ENCODE assay signal across 8 cellular contexts in genomic region chr13:75482070-75482819, GRCh38. TPM values are rescaled to one million over a fixed set of nuclear protein-coding genes. Genes with fewer than 3 reads are reported as not detected.
A peak's percentile ranks its signal among the peaks of the same experiment; 100 is the strongest.
DNase-seq lines count a peak whose midpoint lies in the region; ATAC-seq and TF ChIP-seq lines count a peak whose summit lies in the region.

Gene TBC1D4 (minus strand): TSS chr13:75482169. CDS start chr13:75481767, 402 bp downstream.

- H3K27ac Mint-ChIP-seq in naive B cell = peak within 1 kb of the TSS in 4 of 6 donors; percentile 57 to 88 (median 74)

- DNase-seq in HuH-7.5 (ENCODE audit: low spot score) = peak; percentile 64
- peak; percentile 89 for DNase-seq in PC-9
- DNase-seq in activated T-helper 1 cell treated with anti-CD3 and anti-CD28 coated beads, Interleukin-2, amount 50 U/mL, for 16 hours (ENCODE audit: low read depth in 1 of 2, low spot score in 1 of 2) = peak; percentile 4
- peak; percentile 89 for DNase-seq in fibroblast of peridontal ligament (ENCODE audit: extremely low read depth)
- DNase-seq in naive B cell = peak; percentile 64

- H3F3A ChIP-seq in DOHH2 (ENCODE audit: control insufficient read depth, insufficient read depth) (peaks cover 3% of the 10 kb centered on the region; the same call in 1 of the 2 replicates), PC-9 (ENCODE audit: insufficient read depth, low read depth) (peaks cover 32% of the 10 kb centered on the region)

- POLR2A ChIA-PET in PC-9 (lab: Charles Lee; ENCODE audit: unreplicated experiment) = interaction anchor here (0.6 to 0.7 kb wide), 4 partner anchors 45 to 939 kb away, joined by 3 to 6 read pairs (median 4); no protein-coding TSS in a partner anchor

- H3K27ac ChIP-seq in DOHH2 (ENCODE audit: low read depth, low read length) (peak within 1 kb of the TSS; percentile 85), PC-9 (peak within 1 kb of the TSS; percentile 86)

- H3K4me2 ChIP-seq in DOHH2 (ENCODE audit: low read length) (peak within 1 kb of the TSS; percentile 62), PC-9 (peak within 1 kb of the TSS; percentile 98)

- TF ChIP-seq CTCF in DOHH2 (IDR thresholded peaks at IDR 0.05; ENCODE audit: low read depth, low read length, poor library complexity, severe bottlenecking) (peak; percentile 82), PC-9 (conservative IDR thresholded peaks at IDR 0.05) (peak; percentile 86), subcutaneous adipose tissue (IDR thresholded peaks at IDR 0.05; ENCODE audit: low read depth) (no peak)

- CTCF ChIA-PET in PC-9 (lab: Charles Lee) = interaction anchor here (0.6 to 1.2 kb wide), 5 partner anchors 9 to 136 kb away, joined by 3 to 13 read pairs (median 3); partner anchors contain the start of gene UCHL3

- peak; percentile 82 for ATAC-seq in GM21576 (IDR thresholded peaks at IDR 0.05; ENCODE audit: unreplicated experiment)
- peak; percentile 85 for ATAC-seq in naive B cell (ENCODE audit: low read depth in 2 of 2)

- peaks cover 0 to 8% of the 10 kb centered on the region in 2 donors for H3K36me3 Mint-ChIP-seq in naive B cell

- H3K4me1 Mint-ChIP-seq in naive B cell = peaks cover 14 to 17% (median 15%) of the 10 kb centered on the region in 3 donors

- H3K36me3 ChIP-seq in DOHH2 (ENCODE audit: control insufficient read depth, low read length) = peaks cover 39% of the 10 kb centered on the region
- no peaks in the 10 kb centered on the region for H3K36me3 ChIP-seq in PC-9 (ENCODE audit: low read depth)

- H3K27me3 Mint-ChIP-seq in naive B cell = peaks cover 38 to 56% (median 42%) of the 10 kb centered on the region in 3 donors

- peaks cover 26% of the 10 kb centered on the region for H4K20me1 ChIP-seq in DOHH2 (ENCODE audit: control insufficient read depth, insufficient read depth, low read depth, low read length)
- H4K20me1 ChIP-seq in PC-9 (ENCODE audit: insufficient read depth) = no peaks in the 10 kb centered on the region; the same call in 1 of the 2 replicates

- peaks cover 0 to 2% (median 0%) of the 10 kb centered on the region in 7 donors for H3K9me3 Mint-ChIP-seq in naive B cell

- H3K4me1 ChIP-seq in DOHH2 (ENCODE audit: control insufficient read depth, low read length) (peaks cover 35% of the 10 kb centered on the region), PC-9 (replicated peaks; ENCODE audit: insufficient read depth) (peaks cover 43% of the 10 kb centered on the region)

- H2AFZ ChIP-seq in PC-9 = peak within 1 kb of the TSS; percentile 96

- H3K79me2 ChIP-seq in DOHH2 (ENCODE audit: control insufficient read depth, low read length) (peaks cover 57% of the 10 kb centered on the region), PC-9 (ENCODE audit: low read depth) (peaks cover 30% of the 10 kb centered on the region)

- H3K27me3 ChIP-seq in DOHH2 (ENCODE audit: control insufficient read depth, low read length) = no peaks in the 10 kb centered on the region
- H3K27me3 ChIP-seq in PC-9 (ENCODE audit: insufficient read depth, low read depth) = no peaks in the 10 kb centered on the region

- peak within 1 kb of the TSS; percentile 90 for H3K4me3 ChIP-seq in DOHH2 (ENCODE audit: low read length)
- peak within 1 kb of the TSS; percentile 64 for H3K4me3 ChIP-seq in PC-9

- H3K4me3 Mint-ChIP-seq in naive B cell = peak within 1 kb of the TSS; percentile 88 to 100 (median 100)

- no peaks in the 10 kb centered on the region for H3K9me2 ChIP-seq in DOHH2 (replicated peaks; ENCODE audit: control insufficient read depth, low read length)
- H3K9me2 ChIP-seq in PC-9 (ENCODE audit: insufficient read depth) = no peaks in the 10 kb centered on the region; the same call in 1 of the 2 replicates

- intact Hi-C loops in PC-9 (cut with micrococcal nuclease; ENCODE audit: unreplicated experiment) = loop anchor here (1.0 to 5.0 kb wide), 5 partner anchors 55 to 155 kb away; partner anchors contain the start of genes COMMD6, LMO7 and UCHL3

- no TSS peak for BruUV-seq in PC-9 (replicated peaks; lab: Mats Ljungman, UMichigan)

- no peaks in the 10 kb centered on the region for H3K9me3 ChIP-seq in DOHH2 (ENCODE audit: control insufficient read depth, insufficient read depth, low read length)
- no peaks in the 10 kb centered on the region for H3K9me3 ChIP-seq in PC-9 (ENCODE audit: insufficient read depth, low read depth)

RNA-seq across cellular contexts. Expression of gene TBC1D4, which starts in this region (rescaled TPM):
- total RNA-seq in PC-9 (2021) = 15.7 and 19.5 TPM in 2 replicates
- 1 to 10 TPM in 1 of 6 donors, under 1 TPM in 5; 0.10 to 1.4 (median 0.30) TPM for polyA plus RNA-seq in naive B cell (ENCODE audit: low read depth in 6 of 6)
- total RNA-seq in subcutaneous adipose tissue = 10 to 100 TPM; 38.2 to 56.9 (median 43.9) TPM

Comparison
In these comparisons a context has a peak if more than half of its experiments do, and no peak if none do; other contexts are left out.
1. Peak in every context shown above with its lines: DNase-seq, ATAC-seq, H3K4me3 ChIP-seq and H3K27ac ChIP-seq.
2. DNase-seq: peak in every context shown above with its lines; median percentile 89 in PC-9; 89 in fibroblast of peridontal ligament; 64 in HuH-7.5; 64 in naive B cell; 4 in activated T-helper 1 cell treated with anti-CD3 and anti-CD28 coated beads, Interleukin-2, amount 50 U/mL, for 16 hours.